Comparison of ENCODE assay signal across 26 cellular contexts in the genomic region with DNA sequence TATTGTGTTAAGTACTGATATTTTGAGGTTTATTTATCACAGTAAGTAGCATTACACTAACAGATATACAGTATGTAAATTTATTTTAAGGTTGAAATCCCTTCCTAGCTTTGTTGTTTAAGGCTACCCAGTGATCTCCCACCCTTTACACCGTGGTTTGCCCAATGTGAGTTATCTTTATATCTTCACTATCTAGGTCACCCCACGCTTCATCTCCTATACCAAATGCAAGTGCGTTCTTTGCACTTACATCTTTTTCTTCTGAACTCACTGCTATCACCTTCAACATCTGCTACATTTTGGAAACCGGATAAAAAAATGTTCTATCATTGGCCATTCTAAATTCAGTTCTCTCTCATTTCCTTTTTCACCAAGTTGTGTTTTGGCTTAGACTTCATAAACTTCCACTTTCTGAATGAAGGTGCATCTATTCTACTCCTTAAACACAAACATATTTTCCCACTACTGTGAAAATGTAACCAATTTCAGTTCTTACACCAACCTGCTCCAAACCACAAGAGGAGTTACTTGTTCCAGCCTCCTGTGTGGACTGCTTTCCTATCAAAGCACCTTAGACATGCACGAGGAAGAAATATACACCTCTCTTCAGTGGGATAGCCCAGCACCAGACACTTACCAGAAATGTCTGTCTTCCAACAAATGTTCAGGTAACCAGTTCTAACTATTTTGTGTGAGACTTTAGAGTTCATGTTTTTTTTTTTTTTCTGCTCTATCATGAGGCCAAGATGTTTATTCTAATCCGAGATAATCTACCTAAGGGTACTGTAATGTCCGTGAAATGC. TPM values are rescaled to one million over a fixed set of nuclear protein-coding genes. Genes with fewer than 3 reads are reported as not detected.
DNase-seq lines count a peak whose midpoint lies in the region; ATAC-seq and TF ChIP-seq lines count a peak whose summit lies in the region.
"Had no signal": no experiment of that assay in that cellular context is flagged by ENCODE, and none has a peak within 500 bp of the region (broad histone marks: within the 10 kb centered on the region; RNA-seq: fewer than 3 reads in every experiment).

No MANE protein-coding gene starts in this region.

- peak overlapping the region in 7 of 8 donors; percentile 9 to 58 (median 34) for H3K4me3 Mint-ChIP-seq in naive B cell
- H3K4me3 Mint-ChIP-seq: HFFc6 had no signal

- H3K27me3 ChIP-seq in HAP-1 (ENCODE audit: low read depth): no peaks in the 10 kb centered on the region
- H3K27me3 ChIP-seq: cardiac muscle cell, sigmoid colon, stomach, upper lobe of right lung had no signal

- H3K27ac Mint-ChIP-seq in naive B cell: no peak overlapping the region
- H3K27ac Mint-ChIP-seq: HFFc6 had no signal

- no peaks in the 10 kb centered on the region for H3K36me3 Mint-ChIP-seq in naive B cell

- peak; percentile 49 for ATAC-seq in HG02610 (IDR thresholded peaks at IDR 0.05; ENCODE audit: unreplicated experiment)
- peak in 1 of 2 donors; percentile 48 for ATAC-seq in naive B cell (ENCODE audit: low read depth in 2 of 2)
- ATAC-seq: pancreas, upper lobe of right lung had no signal

- in situ Hi-C loops in GM13976 (cut with MboI; ENCODE audit: low sequenced_read_pairs, unreplicated experiment): no loop called here
- in situ Hi-C loops in HAP-1 (cut with MboI; ENCODE audit: low sequenced_read_pairs): no loop called here

- no peaks in the 10 kb centered on the region for H3K36me3 ChIP-seq in HAP-1 (replicated peaks)
- H3K36me3 ChIP-seq: cardiac muscle cell, pancreas, sigmoid colon, stomach, upper lobe of right lung had no signal

- peaks cover 0 to 7% (median 5%) of the 10 kb centered on the region in 7 donors for H3K9me3 Mint-ChIP-seq in naive B cell

- no peak overlapping the region for H3K4me3 ChIP-seq in HAP-1
- H3K4me3 ChIP-seq: cardiac muscle cell, pancreas, sigmoid colon, SK-N-MC, stomach, upper lobe of right lung had no signal

- no peak for TF ChIP-seq CTCF in GM13976 (IDR thresholded peaks at IDR 0.05; ENCODE audit: borderline replicate concordance, control extremely low read depth, extremely low read depth, insufficient read depth, missing control alignments)

- no peaks in the 10 kb centered on the region for H3K9me3 ChIP-seq in HAP-1
- H3K9me3 ChIP-seq: pancreas, sigmoid colon, stomach, upper lobe of right lung had no signal

- peaks cover 4% of the 10 kb centered on the region for H3K4me1 ChIP-seq in HAP-1
- H3K4me1 ChIP-seq: pancreas, sigmoid colon, stomach, upper lobe of right lung had no signal

- peaks cover 5 to 11% (median 9%) of the 10 kb centered on the region in 3 donors for H3K4me1 Mint-ChIP-seq in naive B cell

- H3K27me3 Mint-ChIP-seq in naive B cell: peaks cover 8 to 21% (median 16%) of the 10 kb centered on the region in 3 donors

- peak; percentile 23 for DNase-seq in GM13976 (ENCODE audit: low spot score)
- peak; percentile 43 for DNase-seq in OCI-M1 (lab: John Stamatoyannopoulos, UW)
- DNase-seq in naive B cell: no peak
- DNase-seq in NCI-H2081 treated with DMSO at 0.1 percent for 48 hours (lab: John Stamatoyannopoulos, UW): no peak
- DNase-seq in HAP-1 (ENCODE audit: low spot score in 2 of 2): no peak
- no peak for DNase-seq in NCI-H2029 (lab: John Stamatoyannopoulos, UW)
- DNase-seq in DMS53 treated with DMSO at 0.1 percent for 48 hours (lab: John Stamatoyannopoulos, UW; ENCODE audit: unreplicated experiment): no peak
- DNase-seq: activated CD4-positive, alpha-beta T cell treated with anti-CD3 and anti-CD28 coated beads for 48 hours; activated effector memory CD4-positive, alpha-beta T cell treated with anti-CD3 and anti-CD28 coated beads, Interleukin-2, amount 50 U/mL, for 16 hours; amniotic stem cell; dermis blood vessel endothelial cell; HFFc6; hippocampal formation; kidney; mammary epithelial cell; NCI-H1417 treated with DMSO at 0.1 percent for 48 hours; NCI-H748 treated with DMSO at 0.1 percent for 48 hours; pancreas; sigmoid colon; stomach; T-helper 9 cell; upper lobe of right lung had no signal

RNA-seq across cellular contexts. Expression of a gene that starts 21.8 kb away (rescaled TPM):
- polyA plus RNA-seq in naive B cell (ENCODE audit: low read depth in 6 of 6): not detected
- polyA plus RNA-seq: cardiac muscle cell, endothelial cell of umbilical vein, mammary epithelial cell, pancreas had no signal

RNA-seq across cellular contexts. Expression of a gene that starts 41.9 kb away (rescaled TPM):
- polyA plus RNA-seq in naive B cell (ENCODE audit: low read depth in 6 of 6): not detected
- polyA plus RNA-seq: cardiac muscle cell, mammary epithelial cell, pancreas, stomach had no signal

RNA-seq across cellular contexts. Expression of a gene that starts 46.5 kb away (rescaled TPM):
- polyA plus RNA-seq in naive B cell (ENCODE audit: low read depth in 6 of 6): not detected
- polyA plus RNA-seq: cardiac muscle cell, mammary epithelial cell had no signal

RNA-seq across cellular contexts. Expression of a gene that starts 53.4 kb away (rescaled TPM):
- polyA plus RNA-seq in naive B cell (ENCODE audit: low read depth in 6 of 6): 1 to 10 TPM in 3 of 6 donors, under 1 TPM in 3; 0.48 to 3.1 (median 1.3) TPM
- polyA plus RNA-seq: cardiac muscle cell, endothelial cell of umbilical vein, mammary epithelial cell, sigmoid colon, stomach had no signal

Comparison
In these comparisons a context has a peak if more than half of its experiments do, and no peak if none do; other contexts are left out.
1. DNase-seq: peak in GM13976 (single experiment) and OCI-M1 (single experiment); none in naive B cell (single experiment), NCI-H2081 treated with DMSO at 0.1 percent for 48 hours (single experiment), HAP-1 (0 of 2), NCI-H2029 (single experiment) and DMS53 treated with DMSO at 0.1 percent for 48 hours (single experiment).